In genomic region chr16:19948186-19949104, GRCh38 we compare ENCODE assay signal across 16 cellular contexts.
"Had no signal": no experiment of that assay in that cellular context is flagged by ENCODE, and none has a peak within 500 bp of the region (broad histone marks: within the 10 kb centered on the region; RNA-seq: fewer than 3 reads in every experiment).

No MANE protein-coding gene starts in this region.

- H3K27ac ChIP-seq: coronary artery, heart left ventricle, right atrium auricular region, thyroid gland had no signal

- H3K27ac Mint-ChIP-seq: activated naive CD4-positive, alpha-beta T cell treated with anti-CD3 and anti-CD28 coated beads for 36 hours; activated T-helper 17 cell treated with anti-CD3 and anti-CD28 coated beads, Interleukin-2, amount 50 U/mL, for 72 hours; immature natural killer cell; naive thymus-derived CD8-positive, alpha-beta T cell had no signal

- H3K4me3 Mint-ChIP-seq: activated naive CD4-positive, alpha-beta T cell treated with anti-CD3 and anti-CD28 coated beads for 36 hours; activated T-helper 17 cell treated with anti-CD3 and anti-CD28 coated beads, Interleukin-2, amount 50 U/mL, for 72 hours; immature natural killer cell; naive thymus-derived CD8-positive, alpha-beta T cell had no signal

- H3K4me3 ChIP-seq: coronary artery, heart left ventricle, mucosa of descending colon, right atrium auricular region, thyroid gland had no signal

- H3K9me3 ChIP-seq: heart left ventricle, mucosa of descending colon, right atrium auricular region, thyroid gland had no signal

- H3K36me3 Mint-ChIP-seq: immature natural killer cell; naive thymus-derived CD8-positive, alpha-beta T cell had no signal

- H3K4me1 Mint-ChIP-seq: activated T-helper 17 cell treated with anti-CD3 and anti-CD28 coated beads, Interleukin-2, amount 50 U/mL, for 72 hours; immature natural killer cell had no signal

- H3K9me3 Mint-ChIP-seq: activated naive CD4-positive, alpha-beta T cell treated with anti-CD3 and anti-CD28 coated beads for 36 hours; activated T-helper 17 cell treated with anti-CD3 and anti-CD28 coated beads, Interleukin-2, amount 50 U/mL, for 72 hours; immature natural killer cell; naive thymus-derived CD8-positive, alpha-beta T cell had no signal

- H3K36me3 ChIP-seq: heart left ventricle, right atrium auricular region, thyroid gland had no signal

- H3K27me3 ChIP-seq: right atrium auricular region, thyroid gland had no signal

- H3K4me1 ChIP-seq: heart left ventricle, right atrium auricular region, thyroid gland had no signal

- DNase-seq: activated CD4-positive, alpha-beta T cell treated with anti-CD3 and anti-CD28 coated beads, Interleukin-2, amount 50 U/mL, for 1 hour; activated CD4-positive, CD25-positive, alpha-beta regulatory T cell; activated naive CD4-positive, alpha-beta T cell treated with anti-CD3 and anti-CD28 coated beads for 36 hours; activated T-cell treated with anti-CD3 and anti-CD28 coated beads for 4 hours; caudate nucleus; effector CD4-positive, alpha-beta T cell; heart left ventricle; immature natural killer cell; left colon; mucosa of descending colon; naive thymus-derived CD8-positive, alpha-beta T cell; small intestine; thyroid gland had no signal

- ATAC-seq: activated T-helper 17 cell treated with anti-CD3 and anti-CD28 coated beads, Interleukin-2, amount 50 U/mL, for 72 hours; heart left ventricle; left colon; mucosa of descending colon; naive thymus-derived CD8-positive, alpha-beta T cell had no signal
